ENCODE assay signal across 11 cellular contexts in the genomic region with DNA sequence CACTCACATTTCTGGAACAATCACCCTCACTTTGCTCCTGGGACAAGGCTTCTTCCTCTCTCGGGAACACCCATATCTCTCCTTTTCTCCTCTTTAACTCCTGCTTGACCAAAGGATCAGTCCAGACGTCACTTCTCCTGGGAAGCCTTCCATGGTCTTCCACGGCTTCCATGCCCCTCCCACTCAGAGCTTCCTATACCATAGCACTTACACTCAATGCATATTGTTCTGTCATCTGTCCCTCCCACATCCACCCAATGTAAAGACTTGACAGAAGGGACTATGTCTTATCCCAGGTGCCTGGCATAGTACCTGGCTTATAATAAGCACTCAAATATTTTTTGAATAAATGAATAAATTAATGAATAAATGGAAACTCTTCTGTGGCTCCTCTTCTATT. TPM values are rescaled to one million over a fixed set of nuclear protein-coding genes. Genes with fewer than 3 reads are reported as not detected.
DNase-seq lines count a peak whose midpoint lies in the region; ATAC-seq and TF ChIP-seq lines count a peak whose summit lies in the region.
"Had no signal": no experiment of that assay in that cellular context is flagged by ENCODE, and none has a peak within 500 bp of the region (broad histone marks: within the 10 kb centered on the region; RNA-seq: fewer than 3 reads in every experiment).

No MANE protein-coding gene starts in this region.

- CTCF ChIA-PET in mammary epithelial cell (lab: Charles Lee; ENCODE audit: low non-redundant PET) = interaction anchor here (0.6 kb wide), 1 partner anchor 80 kb away, joined by 3 read pairs; no protein-coding TSS in a partner anchor

- H3K9me3 Mint-ChIP-seq in activated T-cell treated with anti-CD3 and anti-CD28 coated beads, Interleukin-2, amount 50 U/mL, for 4 hours = no peaks in the 10 kb centered on the region
- H3K9me3 Mint-ChIP-seq in activated T-helper 2 cell treated with anti-CD3 and anti-CD28 coated beads, Interferon-gamma antibody, Interleukin-2, Interleukin-4, amounts not matched to agents 10 μg/mL and 5 μg/mL and 100 μg/mL, durations not matched to agents 14 hours and 24 hours and 36 hours = no peaks in the 10 kb centered on the region
- H3K9me3 Mint-ChIP-seq in stimulated activated naive B cell treated with anti-CD40 and anti-IgM and Interleukin-4, amounts not matched to agents 10 μg/mL and 1 μg/mL and 100 μg/mL, for 72 hours = no peaks in the 10 kb centered on the region

- no peak overlapping the region for H2AFZ ChIP-seq in mammary epithelial cell (ENCODE audit: low read depth, low read length)

- H3K4me1 ChIP-seq in breast epithelium = peaks cover 0 to 8% of the 10 kb centered on the region in 2 donors
- H3K4me1 ChIP-seq in mammary epithelial cell (ENCODE audit: insufficient read depth, low read length) = no peaks in the 10 kb centered on the region

- intact Hi-C loops in activated T-helper 2 cell treated with anti-CD3 and anti-CD28 coated beads, Interferon-gamma antibody, Interleukin-2, Interleukin-4, amounts not matched to agents 10 μg/mL and 5 μg/mL and 100 μg/mL, durations not matched to agents 14 hours and 24 hours and 36 hours (cut with micrococcal nuclease) = loop anchor here (1.0 to 5.0 kb wide), 5 partner anchors 9 to 130 kb away; a partner anchor contains a TSS
- intact Hi-C loops in breast epithelium (cut with DNase I; ENCODE audit: low total_unique reads) = no loop called here
- intact Hi-C loops in mammary epithelial cell (cut with micrococcal nuclease) = no loop called here

- H3K27me3 ChIP-seq in breast epithelium = no peaks in the 10 kb centered on the region
- H3K27me3 ChIP-seq in mammary epithelial cell (ENCODE audit: insufficient read depth, low read length) = no peaks in the 10 kb centered on the region

- dilution Hi-C loops in mammary epithelial cell (cut with HindIII; ENCODE audit: low sequenced_read_pairs) = loop anchor here (5.0 kb wide), 1 partner anchor 75 kb away; no protein-coding TSS in a partner anchor

- H3K4me3 ChIP-seq in breast epithelium (no peak overlapping the region), mammary epithelial cell (replicated peaks in 1 of 3; ENCODE audit: insufficient read depth in 1 of 3, low read depth in 2 of 3, low read length in 3 of 3) (no peak overlapping the region)

- no peak overlapping the region for H3K9ac ChIP-seq in mammary epithelial cell (ENCODE audit: insufficient read depth, low read length)

- no peaks in the 10 kb centered on the region for H3K79me2 ChIP-seq in mammary epithelial cell (ENCODE audit: insufficient read depth, low read length)

- H3K27ac Mint-ChIP-seq in activated T-helper 2 cell treated with anti-CD3 and anti-CD28 coated beads, Interferon-gamma antibody, Interleukin-2, Interleukin-4, amounts not matched to agents 10 μg/mL and 5 μg/mL and 100 μg/mL, durations not matched to agents 14 hours and 24 hours and 36 hours = peak overlapping the region; percentile 94
- H3K27ac Mint-ChIP-seq in stimulated activated naive B cell treated with anti-CD40 and anti-IgM and Interleukin-4, amounts not matched to agents 10 μg/mL and 1 μg/mL and 100 μg/mL, for 72 hours = no peak overlapping the region

- BruUV-seq in mammary epithelial cell (replicated peaks; lab: Mats Ljungman, UMichigan) = no TSS peak

- WGBS in mammary epithelial cell (ENCODE audit: low coverage, missing lambda C conversion rate) = 67% methylated on average over 3 of the region's 3 CpGs

- H3K4me2 ChIP-seq in mammary epithelial cell (ENCODE audit: insufficient read depth, low read depth, low read length) = no peak overlapping the region

- ATAC-seq in activated T-cell treated with anti-CD3 and anti-CD28 coated beads, Interleukin-2, amount 50 U/mL, for 4 hours = peak; percentile 16 to 19
- ATAC-seq in HG03066 (IDR thresholded peaks at IDR 0.05; ENCODE audit: low read depth, unreplicated experiment) (peak; percentile 9), GM21723 (IDR thresholded peaks at IDR 0.05; ENCODE audit: unreplicated experiment) (no peak)
- ATAC-seq in stimulated activated naive B cell treated with anti-CD40 and anti-IgM and Interleukin-4, amounts not matched to agents 10 μg/mL and 1 μg/mL and 100 μg/mL, for 72 hours (replicated peaks) = peak; percentile 4 to 19

- peaks cover 5% of the 10 kb centered on the region for H3K27me3 Mint-ChIP-seq in activated T-cell treated with anti-CD3 and anti-CD28 coated beads, Interleukin-2, amount 50 U/mL, for 4 hours (ENCODE audit: low read depth)
- H3K27me3 Mint-ChIP-seq in activated T-helper 2 cell treated with anti-CD3 and anti-CD28 coated beads, Interferon-gamma antibody, Interleukin-2, Interleukin-4, amounts not matched to agents 10 μg/mL and 5 μg/mL and 100 μg/mL, durations not matched to agents 14 hours and 24 hours and 36 hours (ENCODE audit: low read depth) = no peaks in the 10 kb centered on the region
- peaks cover 0 to 11% of the 10 kb centered on the region in 2 donors for H3K27me3 Mint-ChIP-seq in stimulated activated naive B cell treated with anti-CD40 and anti-IgM and Interleukin-4, amounts not matched to agents 10 μg/mL and 1 μg/mL and 100 μg/mL, for 72 hours

- H3K4me3 Mint-ChIP-seq in activated T-cell treated with anti-CD3 and anti-CD28 coated beads, Interleukin-2, amount 50 U/mL, for 4 hours = peak overlapping the region; percentile 84
- peak overlapping the region; percentile 83 for H3K4me3 Mint-ChIP-seq in activated T-helper 2 cell treated with anti-CD3 and anti-CD28 coated beads, Interferon-gamma antibody, Interleukin-2, Interleukin-4, amounts not matched to agents 10 μg/mL and 5 μg/mL and 100 μg/mL, durations not matched to agents 14 hours and 24 hours and 36 hours (ENCODE audit: low read depth)
- no peak overlapping the region for H3K4me3 Mint-ChIP-seq in stimulated activated naive B cell treated with anti-CD40 and anti-IgM and Interleukin-4, amounts not matched to agents 10 μg/mL and 1 μg/mL and 100 μg/mL, for 72 hours

- no peaks in the 10 kb centered on the region for H3K36me3 ChIP-seq in breast epithelium
- H3K36me3 ChIP-seq in mammary epithelial cell (ENCODE audit: insufficient read depth, low read length) = no peaks in the 10 kb centered on the region

- no peak overlapping the region for H3K27ac ChIP-seq in breast epithelium
- no peak overlapping the region for H3K27ac ChIP-seq in mammary epithelial cell (ENCODE audit: insufficient read depth, low read depth, low read length)
- H3K27ac ChIP-seq: VCaP had no signal

- H3K4me1 Mint-ChIP-seq in activated T-cell treated with anti-CD3 and anti-CD28 coated beads, Interleukin-2, amount 50 U/mL, for 4 hours (ENCODE audit: low read depth) = peaks cover 40% of the 10 kb centered on the region
- peaks cover 51% of the 10 kb centered on the region for H3K4me1 Mint-ChIP-seq in activated T-helper 2 cell treated with anti-CD3 and anti-CD28 coated beads, Interferon-gamma antibody, Interleukin-2, Interleukin-4, amounts not matched to agents 10 μg/mL and 5 μg/mL and 100 μg/mL, durations not matched to agents 14 hours and 24 hours and 36 hours (ENCODE audit: low read depth)
- peaks cover 21 to 29% of the 10 kb centered on the region in 2 donors for H3K4me1 Mint-ChIP-seq in stimulated activated naive B cell treated with anti-CD40 and anti-IgM and Interleukin-4, amounts not matched to agents 10 μg/mL and 1 μg/mL and 100 μg/mL, for 72 hours

- no peak for TF ChIP-seq POLR2A in breast epithelium (IDR thresholded peaks at IDR 0.05)

- DNase-seq in activated T-cell treated with anti-CD3 and anti-CD28 coated beads, Interleukin-2, amount 50 U/mL, for 4 hours = no peak
- no peak for DNase-seq in activated T-cell treated with anti-CD3 and anti-CD28 coated beads, Interleukin-2, amount 50 U/mL, for 48 hours
- DNase-seq in activated T-helper 2 cell treated with anti-CD3 and anti-CD28 coated beads, Interferon-gamma antibody, Interleukin-2, Interleukin-4, amounts not matched to agents 10 μg/mL and 5 μg/mL and 100 μg/mL, durations not matched to agents 14 hours and 24 hours and 36 hours (ENCODE audit: low spot score) = no peak
- DNase-seq in stimulated activated naive B cell treated with anti-CD40 and anti-IgM and Interleukin-4, amounts not matched to agents 10 μg/mL and 1 μg/mL and 100 μg/mL, for 72 hours = no peak
- DNase-seq in breast epithelium (ENCODE audit: low spot score in 2 of 2) (no peak), mammary epithelial cell (no peak)
- DNase-seq: NCI-H446 had no signal

- no peak for TF ChIP-seq CTCF in breast epithelium (IDR thresholded peaks at IDR 0.05)
- no peak for TF ChIP-seq CTCF in mammary epithelial cell (conservative IDR thresholded peaks at IDR 0.05 in 1 of 2, IDR thresholded peaks at IDR 0.05 in 1 of 2; ENCODE audit: extremely low read depth in 1 of 2, insufficient read depth in 1 of 2, low read depth in 1 of 2, low read length in 2 of 2)

- in situ Hi-C loops in mammary epithelial cell (cut with MboI; ENCODE audit: low sequenced_read_pairs in 2 of 2) = loop anchor here in 1 of 2 donors (5.0 kb wide), 1 partner anchor 85 kb away; no protein-coding TSS in a partner anchor

- H4K20me1 ChIP-seq in mammary epithelial cell (ENCODE audit: insufficient read depth, low read length) = no peaks in the 10 kb centered on the region

- H3K9me3 ChIP-seq in breast epithelium (no peaks in the 10 kb centered on the region), mammary epithelial cell (replicated peaks; ENCODE audit: insufficient read depth, low read length) (no peaks in the 10 kb centered on the region)

- no peaks in the 10 kb centered on the region for H3K36me3 Mint-ChIP-seq in activated T-cell treated with anti-CD3 and anti-CD28 coated beads, Interleukin-2, amount 50 U/mL, for 4 hours (ENCODE audit: insufficient read depth)
- H3K36me3 Mint-ChIP-seq in activated T-helper 2 cell treated with anti-CD3 and anti-CD28 coated beads, Interferon-gamma antibody, Interleukin-2, Interleukin-4, amounts not matched to agents 10 μg/mL and 5 μg/mL and 100 μg/mL, durations not matched to agents 14 hours and 24 hours and 36 hours (ENCODE audit: low read depth) = no peaks in the 10 kb centered on the region
- H3K36me3 Mint-ChIP-seq in stimulated activated naive B cell treated with anti-CD40 and anti-IgM and Interleukin-4, amounts not matched to agents 10 μg/mL and 1 μg/mL and 100 μg/mL, for 72 hours = no peaks in the 10 kb centered on the region

RNA-seq across cellular contexts. Expression of a gene that starts 28.2 kb away (rescaled TPM):
- total RNA-seq in activated T-cell treated with anti-CD3 and anti-CD28 coated beads, Interleukin-2, amount 50 U/mL, for 4 hours = under 1 TPM; 0.05 to 0.20 (median 0.08) TPM
- not detected in 2 replicates for total RNA-seq in activated T-helper 2 cell treated with anti-CD3 and anti-CD28 coated beads, Interferon-gamma antibody, Interleukin-2, Interleukin-4, amounts not matched to agents 10 μg/mL and 5 μg/mL and 100 μg/mL, durations not matched to agents 14 hours and 24 hours and 36 hours
- total RNA-seq in breast epithelium (10 to 100 TPM; 15.7 to 80.6 (median 22.2) TPM), mammary epithelial cell (not detected)
- 0.02 TPM for polyA plus RNA-seq in mammary epithelial cell
- not detected for polyA minus RNA-seq in mammary epithelial cell
- total RNA-seq: MCF 10A had no signal

Comparison
In these comparisons a context has a peak if more than half of its experiments do, and no peak if none do; other contexts are left out.
1. RNA of a gene that starts 28.2 kb away (total RNA-seq): 15.7 to 80.6 TPM in breast epithelium; 0.05 to 0.20 TPM in activated T-cell treated with anti-CD3 and anti-CD28 coated beads, Interleukin-2, amount 50 U/mL, for 4 hours, not detected in mammary epithelial cell and not detected in activated T-helper 2 cell treated with anti-CD3 and anti-CD28 coated beads, Interferon-gamma antibody, Interleukin-2, Interleukin-4, amounts not matched to agents 10 μg/mL and 5 μg/mL and 100 μg/mL, durations not matched to agents 14 hours and 24 hours and 36 hours; every median in the first group is over 10 times any median in the second.
2. H3K4me3 Mint-ChIP-seq: peak in activated T-cell treated with anti-CD3 and anti-CD28 coated beads, Interleukin-2, amount 50 U/mL, for 4 hours (single experiment) and activated T-helper 2 cell treated with anti-CD3 and anti-CD28 coated beads, Interferon-gamma antibody, Interleukin-2, Interleukin-4, amounts not matched to agents 10 μg/mL and 5 μg/mL and 100 μg/mL, durations not matched to agents 14 hours and 24 hours and 36 hours (single experiment); none in stimulated activated naive B cell treated with anti-CD40 and anti-IgM and Interleukin-4, amounts not matched to agents 10 μg/mL and 1 μg/mL and 100 μg/mL, for 72 hours (0 of 2).